ENCODE assay signal across 8 cellular contexts in the genomic region with DNA sequence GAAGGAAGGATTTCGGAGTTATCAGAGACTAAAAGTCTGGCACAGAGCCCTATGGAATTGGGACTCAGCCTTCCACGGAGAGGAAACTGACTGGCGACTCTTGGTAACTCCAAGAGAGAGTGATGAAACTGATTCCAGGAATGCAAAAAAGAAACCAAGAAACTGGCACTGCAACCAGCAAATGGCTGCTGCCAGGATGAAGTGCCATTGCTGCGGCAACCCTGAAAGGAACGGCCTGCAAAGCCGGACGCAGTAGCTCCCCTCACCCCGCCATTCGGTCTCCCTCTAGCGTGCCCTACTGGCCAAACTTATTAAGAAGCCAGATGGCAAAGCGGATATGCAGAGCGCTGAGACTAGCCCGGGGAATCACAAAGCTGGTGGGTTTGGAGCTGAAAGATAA.
DNase-seq lines count a peak whose midpoint lies in the region; ATAC-seq and TF ChIP-seq lines count a peak whose summit lies in the region.

No MANE protein-coding gene starts in this region.

- peak; percentile 5 for DNase-seq in DND-41
- DNase-seq in activated CD8-positive, alpha-beta T cell treated with anti-CD3 and anti-CD28 coated beads, Interleukin-2, amount 10 ng/mL, durations not matched to agents 7 days and 5 days: peak; percentile 38
- DNase-seq in glomerular visceral epithelial cell (ENCODE audit: extremely low spot score): peak; percentile 71
- DNase-seq in occipital lobe (lab: John Stamatoyannopoulos, UW): peak; percentile 78
- DNase-seq in activated CD4-positive, CD25-positive, alpha-beta regulatory T cell treated with anti-CD3 and anti-CD28 coated beads, Interleukin-2, amount 50 U/mL, for 72 hours: no peak
- no peak for DNase-seq in COLO829 (ENCODE audit: low spot score)

- no peaks in the 10 kb centered on the region for H3K36me3 Mint-ChIP-seq in activated CD8-positive, alpha-beta T cell treated with anti-CD3 and anti-CD28 coated beads, Interleukin-2, amount 10 ng/mL, durations not matched to agents 7 days and 5 days (ENCODE audit: low read depth)

- no peak overlapping the region for H3K4me3 ChIP-seq in DND-41 (ENCODE audit: low read depth in 1 of 2, low read length in 2 of 2)

- CTCF ChIA-PET in activated CD8-positive, alpha-beta T cell treated with anti-CD3 and anti-CD28 coated beads, Interleukin-2, amount 10 ng/mL, durations not matched to agents 7 days and 5 days (lab: Charles Lee): interaction anchor here (1.4 kb wide), 1 partner anchor 141 kb away, joined by 3 read pairs; no protein-coding TSS in a partner anchor

- no peaks in the 10 kb centered on the region for H3K9me3 ChIP-seq in DND-41 (ENCODE audit: insufficient read depth, low read length, severe bottlenecking)

- peak overlapping the region; percentile 72 for H3K27ac ChIP-seq in DND-41 (ENCODE audit: low read length)

- no peaks in the 10 kb centered on the region for H3K4me1 Mint-ChIP-seq in activated CD8-positive, alpha-beta T cell treated with anti-CD3 and anti-CD28 coated beads, Interleukin-2, amount 10 ng/mL, durations not matched to agents 7 days and 5 days (ENCODE audit: low read depth)

- POLR2A ChIA-PET in activated CD8-positive, alpha-beta T cell treated with anti-CD3 and anti-CD28 coated beads, Interleukin-2, amount 10 ng/mL, durations not matched to agents 7 days and 5 days (lab: Charles Lee): no interaction called here

- no peaks in the 10 kb centered on the region for H3K27me3 ChIP-seq in DND-41 (ENCODE audit: insufficient read depth, low read length, poor library complexity)

- peak overlapping the region; percentile 51; the same call in 1 of the 2 replicates for H2AFZ ChIP-seq in DND-41 (ENCODE audit: low read depth, low read length)

- H3K79me2 ChIP-seq in DND-41 (ENCODE audit: insufficient read depth, low read length): no peaks in the 10 kb centered on the region

- H4K20me1 ChIP-seq in DND-41 (ENCODE audit: insufficient read depth, low read length): no peaks in the 10 kb centered on the region

- H3K4me2 ChIP-seq in DND-41 (ENCODE audit: insufficient read depth, low read length): no peak overlapping the region

- no peak for ATAC-seq in DND-41 (ENCODE audit: insufficient read depth, low read depth)
- ATAC-seq in GM19463 (IDR thresholded peaks at IDR 0.05; ENCODE audit: unreplicated experiment): peak; percentile 61
- peak; percentile 90 for ATAC-seq in HG03520 (IDR thresholded peaks at IDR 0.05; ENCODE audit: unreplicated experiment)
- ATAC-seq in activated CD8-positive, alpha-beta T cell treated with anti-CD3 and anti-CD28 coated beads, Interleukin-2, amount 10 ng/mL, durations not matched to agents 7 days and 5 days: peak; percentile 55

- no peak overlapping the region for H3K4me3 Mint-ChIP-seq in activated CD8-positive, alpha-beta T cell treated with anti-CD3 and anti-CD28 coated beads, Interleukin-2, amount 10 ng/mL, durations not matched to agents 7 days and 5 days

- no peaks in the 10 kb centered on the region for H3K9me3 Mint-ChIP-seq in activated CD8-positive, alpha-beta T cell treated with anti-CD3 and anti-CD28 coated beads, Interleukin-2, amount 10 ng/mL, durations not matched to agents 7 days and 5 days (ENCODE audit: insufficient read depth)

- no peak overlapping the region for H3K27ac Mint-ChIP-seq in activated CD8-positive, alpha-beta T cell treated with anti-CD3 and anti-CD28 coated beads, Interleukin-2, amount 10 ng/mL, durations not matched to agents 7 days and 5 days

- TF ChIP-seq CTCF in DND-41 (IDR thresholded peaks at IDR 0.05; ENCODE audit: borderline replicate concordance, extremely low read depth, low read length, poor library complexity, severe bottlenecking): peak; percentile 19

- H3K9ac ChIP-seq in DND-41 (ENCODE audit: low read depth, low read length): no peak overlapping the region

- H3K36me3 ChIP-seq in DND-41 (ENCODE audit: insufficient read depth, low read length): no peaks in the 10 kb centered on the region

- H3K27me3 Mint-ChIP-seq in activated CD8-positive, alpha-beta T cell treated with anti-CD3 and anti-CD28 coated beads, Interleukin-2, amount 10 ng/mL, durations not matched to agents 7 days and 5 days (ENCODE audit: low read depth): no peaks in the 10 kb centered on the region

- H3K4me1 ChIP-seq in DND-41 (ENCODE audit: insufficient read depth, low read length): peaks cover 38% of the 10 kb centered on the region

Comparison
In these comparisons a context has a peak if more than half of its experiments do, and no peak if none do; other contexts are left out.
1. DNase-seq: peak in DND-41 (single experiment), activated CD8-positive, alpha-beta T cell treated with anti-CD3 and anti-CD28 coated beads, Interleukin-2, amount 10 ng/mL, durations not matched to agents 7 days and 5 days (single experiment), glomerular visceral epithelial cell (single experiment) and occipital lobe (single experiment); none in activated CD4-positive, CD25-positive, alpha-beta regulatory T cell treated with anti-CD3 and anti-CD28 coated beads, Interleukin-2, amount 50 U/mL, for 72 hours (single experiment) and COLO829 (single experiment).